In genomic region chr1:164592634-164593033, GRCh38 we compare ENCODE assay signal across 23 cellular contexts. TPM values are rescaled to one million over a fixed set of nuclear protein-coding genes. Genes with fewer than 3 reads are reported as not detected.
DNase-seq lines count a peak whose midpoint lies in the region; ATAC-seq and TF ChIP-seq lines count a peak whose summit lies in the region.
"Had no signal": no experiment of that assay in that cellular context is flagged by ENCODE, and none has a peak within 500 bp of the region (broad histone marks: within the 10 kb centered on the region; RNA-seq: fewer than 3 reads in every experiment).

No MANE protein-coding gene starts in this region.

- peak overlapping the region; percentile 8 for H2AK5ac ChIP-seq in mesendoderm (ENCODE audit: low read length)

- ATAC-seq in GM21825 (IDR thresholded peaks at IDR 0.05; ENCODE audit: unreplicated experiment) = no peak
- ATAC-seq: mucosa of descending colon had no signal

- TF ChIP-seq CTCF in chondrocyte (IDR thresholded peaks at IDR 0.05) = no peak

- H3K4me3 Mint-ChIP-seq in chondrocyte (ENCODE audit: unreplicated experiment) = no peak overlapping the region
- no peak overlapping the region for H3K4me3 Mint-ChIP-seq in activated T-helper 1 cell treated with anti-CD3 and anti-CD28 coated beads, Interleukin-12 subunit alpha, Interleukin-12 subunit beta, Interleukin-2, Interleukin-4 antibody, amounts not matched to agents 30 ng/mL and 10 ng/mL and 1 ng/mL, durations not matched to agents 14 hours and 24 hours and 36 hours
- H3K4me3 Mint-ChIP-seq: activated naive CD8-positive, alpha-beta T cell treated with anti-CD3 and anti-CD28 coated beads, Interleukin-2, amount 10 ng/mL, durations not matched to agents 7 days and 5 days; CD14-positive monocyte; IgD-negative memory B cell had no signal

- no peak overlapping the region for H3K23ac ChIP-seq in mesendoderm (ENCODE audit: low read length)

- 0 out of 2 replicates have a peak overlapping the region, but pooled peaks have one; percentile 59 for H3K27ac ChIP-seq in HUES64 (ENCODE audit: low read depth, low read length)
- peak overlapping the region; percentile 21 for H3K27ac ChIP-seq in mesendoderm (ENCODE audit: low read depth, low read length)
- peak overlapping the region; percentile 24 for H3K27ac ChIP-seq in stomach smooth muscle (ENCODE audit: low read length)
- H3K27ac ChIP-seq: HL-60, neutrophil, WERI-Rb-1 had no signal

- no peak overlapping the region for H4K8ac ChIP-seq in mesendoderm (ENCODE audit: low read depth, low read length)

- peaks cover 48% of the 10 kb centered on the region for H3K4me1 Mint-ChIP-seq in chondrocyte (ENCODE audit: low read depth)
- H3K4me1 Mint-ChIP-seq in activated T-helper 1 cell treated with anti-CD3 and anti-CD28 coated beads, Interleukin-12 subunit alpha, Interleukin-12 subunit beta, Interleukin-2, Interleukin-4 antibody, amounts not matched to agents 30 ng/mL and 10 ng/mL and 1 ng/mL, durations not matched to agents 14 hours and 24 hours and 36 hours (ENCODE audit: low read depth) = no peaks in the 10 kb centered on the region
- H3K4me1 Mint-ChIP-seq: activated naive CD8-positive, alpha-beta T cell treated with anti-CD3 and anti-CD28 coated beads, Interleukin-2, amount 10 ng/mL, durations not matched to agents 7 days and 5 days; IgD-negative memory B cell had no signal

- H4K5ac ChIP-seq in mesendoderm (ENCODE audit: low read length) = no peak overlapping the region

- no peak overlapping the region for H3K4me2 ChIP-seq in mesendoderm (ENCODE audit: low read length)

- peaks cover 19% of the 10 kb centered on the region for H3K36me3 ChIP-seq in HUES64 (ENCODE audit: insufficient read depth, low read length)
- no peaks in the 10 kb centered on the region for H3K36me3 ChIP-seq in mesendoderm (ENCODE audit: control insufficient read depth, insufficient read depth, low read length)
- H3K36me3 ChIP-seq in stomach smooth muscle (ENCODE audit: control insufficient read depth in 2 of 2, insufficient read depth in 2 of 2, low read length in 2 of 2) = peaks cover 3 to 7% of the 10 kb centered on the region in 2 donors
- H3K36me3 ChIP-seq in H7 (replicated peaks; ENCODE audit: control insufficient read depth, insufficient read depth, low read length) = no peaks in the 10 kb centered on the region
- H3K36me3 ChIP-seq: neutrophil, WERI-Rb-1 had no signal

- no peaks in the 10 kb centered on the region for H3K27me3 ChIP-seq in HUES64 (ENCODE audit: insufficient read depth, low read length)
- no peaks in the 10 kb centered on the region for H3K27me3 ChIP-seq in mesendoderm (ENCODE audit: insufficient read depth, low read length, poor library complexity)
- no peaks in the 10 kb centered on the region for H3K27me3 ChIP-seq in stomach smooth muscle (ENCODE audit: control insufficient read depth in 1 of 2, insufficient read depth in 2 of 2, low read length in 2 of 2)
- no peaks in the 10 kb centered on the region for H3K27me3 ChIP-seq in H7 (ENCODE audit: control insufficient read depth, insufficient read depth, low read length)
- H3K27me3 ChIP-seq: stomach had no signal

- no peak overlapping the region for H2BK15ac ChIP-seq in mesendoderm (replicated peaks; ENCODE audit: low read depth)

- peaks cover 8% of the 10 kb centered on the region for H3K79me2 ChIP-seq in mesendoderm (ENCODE audit: control insufficient read depth, insufficient read depth, low read length)

- H3K9me3 ChIP-seq in HUES64 (ENCODE audit: insufficient read depth, low read depth, low read length) = no peaks in the 10 kb centered on the region
- no peaks in the 10 kb centered on the region for H3K9me3 ChIP-seq in stomach smooth muscle (ENCODE audit: control insufficient read depth in 2 of 2, low read length in 2 of 2)
- H3K9me3 ChIP-seq: left ventricle myocardium inferior, mucosa of descending colon, neutrophil, stomach had no signal

- H3K4me1 ChIP-seq in HUES64 (ENCODE audit: insufficient read depth, low read length) (peaks cover 64% of the 10 kb centered on the region), mesendoderm (ENCODE audit: control insufficient read depth, low read depth, low read length) (peaks cover 23% of the 10 kb centered on the region), stomach smooth muscle (ENCODE audit: control insufficient read depth, insufficient read depth, low read length) (peaks cover 38% of the 10 kb centered on the region)

- H2BK120ac ChIP-seq in mesendoderm (ENCODE audit: low read depth, low read length) = no peak overlapping the region

- peak overlapping the region; percentile 37 for H3K4ac ChIP-seq in mesendoderm (ENCODE audit: low read depth, low read length)

- H3K9ac ChIP-seq in HUES64 (ENCODE audit: low read depth, low read length) (no peak overlapping the region), mesendoderm (ENCODE audit: low read length) (no peak overlapping the region), stomach smooth muscle (ENCODE audit: low read length in 2 of 2) (no peak overlapping the region)

- H3K36me3 Mint-ChIP-seq in chondrocyte (ENCODE audit: low read depth) = peaks cover 2% of the 10 kb centered on the region
- no peaks in the 10 kb centered on the region for H3K36me3 Mint-ChIP-seq in activated T-helper 1 cell treated with anti-CD3 and anti-CD28 coated beads, Interleukin-12 subunit alpha, Interleukin-12 subunit beta, Interleukin-2, Interleukin-4 antibody, amounts not matched to agents 30 ng/mL and 10 ng/mL and 1 ng/mL, durations not matched to agents 14 hours and 24 hours and 36 hours (ENCODE audit: low read depth)
- H3K36me3 Mint-ChIP-seq: activated naive CD8-positive, alpha-beta T cell treated with anti-CD3 and anti-CD28 coated beads, Interleukin-2, amount 10 ng/mL, durations not matched to agents 7 days and 5 days; CD14-positive monocyte; IgD-negative memory B cell had no signal

- no peaks in the 10 kb centered on the region for H3K27me3 Mint-ChIP-seq in chondrocyte (ENCODE audit: low read depth)
- H3K27me3 Mint-ChIP-seq in activated T-helper 1 cell treated with anti-CD3 and anti-CD28 coated beads, Interleukin-12 subunit alpha, Interleukin-12 subunit beta, Interleukin-2, Interleukin-4 antibody, amounts not matched to agents 30 ng/mL and 10 ng/mL and 1 ng/mL, durations not matched to agents 14 hours and 24 hours and 36 hours (ENCODE audit: insufficient read depth) = no peaks in the 10 kb centered on the region

- peak overlapping the region; percentile 25 for H3K18ac ChIP-seq in mesendoderm (ENCODE audit: low read length)

- intact Hi-C loops in activated T-helper 1 cell treated with anti-CD3 and anti-CD28 coated beads, Interleukin-12 subunit alpha, Interleukin-12 subunit beta, Interleukin-2, Interleukin-4 antibody, amounts not matched to agents 30 ng/mL and 10 ng/mL and 1 ng/mL, durations not matched to agents 14 hours and 24 hours and 36 hours (cut with micrococcal nuclease) = no loop called here

- H3K56ac ChIP-seq in mesendoderm (ENCODE audit: low read length) = peak overlapping the region; percentile 45

- DNase-seq in chondrocyte (ENCODE audit: low spot score) (no peak), mesendoderm (peak; percentile 35), ecto neural progenitor cell (ENCODE audit: low spot score) (no peak), H7 (no peak)
- no peak for DNase-seq in activated T-helper 1 cell treated with anti-CD3 and anti-CD28 coated beads, Interleukin-12 subunit alpha, Interleukin-12 subunit beta, Interleukin-2, Interleukin-4 antibody, amounts not matched to agents 30 ng/mL and 10 ng/mL and 1 ng/mL, durations not matched to agents 14 hours and 24 hours and 36 hours (ENCODE audit: low spot score)
- DNase-seq: activated CD8-positive, alpha-beta memory T cell treated with anti-CD3 and anti-CD28 coated beads, Interleukin-2, amount 50 U/mL, for 4 hours; activated naive CD8-positive, alpha-beta T cell treated with anti-CD3 and anti-CD28 coated beads, Interleukin-2, amount 10 ng/mL, durations not matched to agents 7 days and 5 days; EL; GOT3; left ventricle myocardium inferior; mucosa of descending colon; NCI-H510A treated with DMSO at 0.1 percent for 48 hours; stimulated activated CD4-positive, alpha-beta T cell treated with anti-CD3 and anti-CD28 coated beads, Interleukin-12 subunit alpha, Interleukin-12 subunit beta, amount 100 ng/mL, for 4 hours; stomach; WERI-Rb-1 had no signal

- no peak overlapping the region for H2BK5ac ChIP-seq in mesendoderm (ENCODE audit: low read length)

- H3K79me1 ChIP-seq in mesendoderm (ENCODE audit: low read length) = peaks cover 4% of the 10 kb centered on the region

- H3K9me3 Mint-ChIP-seq in chondrocyte (ENCODE audit: low read depth) = no peaks in the 10 kb centered on the region
- no peaks in the 10 kb centered on the region for H3K9me3 Mint-ChIP-seq in activated T-helper 1 cell treated with anti-CD3 and anti-CD28 coated beads, Interleukin-12 subunit alpha, Interleukin-12 subunit beta, Interleukin-2, Interleukin-4 antibody, amounts not matched to agents 30 ng/mL and 10 ng/mL and 1 ng/mL, durations not matched to agents 14 hours and 24 hours and 36 hours
- H3K9me3 Mint-ChIP-seq: CD14-positive monocyte, IgD-negative memory B cell had no signal

- WGBS in HUES64 = 77% methylated on average over 5 of the region's 5 CpGs
- WGBS in mesendoderm (ENCODE audit: extremely low coverage, insufficient coverage, low lambda C conversion rate) = no CpG with 5 or more reads among the region's 5 CpGs

- H3K27ac Mint-ChIP-seq in chondrocyte (ENCODE audit: unreplicated experiment) = peak overlapping the region; percentile 72
- no peak overlapping the region for H3K27ac Mint-ChIP-seq in activated T-helper 1 cell treated with anti-CD3 and anti-CD28 coated beads, Interleukin-12 subunit alpha, Interleukin-12 subunit beta, Interleukin-2, Interleukin-4 antibody, amounts not matched to agents 30 ng/mL and 10 ng/mL and 1 ng/mL, durations not matched to agents 14 hours and 24 hours and 36 hours
- H3K27ac Mint-ChIP-seq: activated naive CD8-positive, alpha-beta T cell treated with anti-CD3 and anti-CD28 coated beads, Interleukin-2, amount 10 ng/mL, durations not matched to agents 7 days and 5 days; IgD-negative memory B cell had no signal

- no peak overlapping the region for H3K4me3 ChIP-seq in HUES64 (ENCODE audit: low read length)
- H3K4me3 ChIP-seq in mesendoderm (ENCODE audit: low read length) = no peak overlapping the region
- H3K4me3 ChIP-seq in stomach smooth muscle (ENCODE audit: low read length in 2 of 2) = no peak overlapping the region
- no peak overlapping the region for H3K4me3 ChIP-seq in H7 (ENCODE audit: insufficient read depth, low read depth, low read length)
- H3K4me3 ChIP-seq: left ventricle myocardium inferior, mucosa of descending colon, stomach had no signal

RNA-seq across cellular contexts. Expression of gene PBX1, which starts 33.6 kb away (rescaled TPM):
- 71.8 TPM for polyA plus RNA-seq in HUES64 (2013, experiment 1 of 2)
- 70.9 TPM for polyA plus RNA-seq in HUES64 (2013, experiment 2 of 2)
- total RNA-seq in chondrocyte = 21.5 to 38.0 TPM (median 23.0 TPM) in 3 replicates
- 43.0 TPM for polyA plus RNA-seq in mesendoderm (2013, experiment 1 of 2)
- polyA plus RNA-seq in mesendoderm (2013, experiment 2 of 2) = 42.7 TPM
- total RNA-seq in activated T-helper 1 cell treated with anti-CD3 and anti-CD28 coated beads, Interleukin-12 subunit alpha, Interleukin-12 subunit beta, Interleukin-2, Interleukin-4 antibody, amounts not matched to agents 30 ng/mL and 10 ng/mL and 1 ng/mL, durations not matched to agents 14 hours and 24 hours and 36 hours = not detected in 2 replicates
- 70.5 and 92.6 TPM in 2 replicates for total RNA-seq in H7 (2014; rRNA removed; shearing (Covaris generic))
- total RNA-seq: T-helper 2 cell treated with Interferon-gamma antibody and Interleukin-4, amounts not matched to agents 100 ng/mL and 5 ng/mL, for 36 hours had no signal
- polyA plus RNA-seq: CD14-positive monocyte had no signal

Comparison
In these comparisons a context has a peak if more than half of its experiments do, and no peak if none do; other contexts are left out.
1. RNA of gene PBX1, which starts 33.6 kb away (total RNA-seq): 70.5 to 92.6 TPM in H7 and 21.5 to 38.0 TPM in chondrocyte; not detected in activated T-helper 1 cell treated with anti-CD3 and anti-CD28 coated beads, Interleukin-12 subunit alpha, Interleukin-12 subunit beta, Interleukin-2, Interleukin-4 antibody, amounts not matched to agents 30 ng/mL and 10 ng/mL and 1 ng/mL, durations not matched to agents 14 hours and 24 hours and 36 hours; every median in the first group is over 10 times any median in the second.
2. Peak in every context shown above with its lines, with median percentiles within 50 percentile points of each other: H3K27ac ChIP-seq.